In the genomic region with DNA sequence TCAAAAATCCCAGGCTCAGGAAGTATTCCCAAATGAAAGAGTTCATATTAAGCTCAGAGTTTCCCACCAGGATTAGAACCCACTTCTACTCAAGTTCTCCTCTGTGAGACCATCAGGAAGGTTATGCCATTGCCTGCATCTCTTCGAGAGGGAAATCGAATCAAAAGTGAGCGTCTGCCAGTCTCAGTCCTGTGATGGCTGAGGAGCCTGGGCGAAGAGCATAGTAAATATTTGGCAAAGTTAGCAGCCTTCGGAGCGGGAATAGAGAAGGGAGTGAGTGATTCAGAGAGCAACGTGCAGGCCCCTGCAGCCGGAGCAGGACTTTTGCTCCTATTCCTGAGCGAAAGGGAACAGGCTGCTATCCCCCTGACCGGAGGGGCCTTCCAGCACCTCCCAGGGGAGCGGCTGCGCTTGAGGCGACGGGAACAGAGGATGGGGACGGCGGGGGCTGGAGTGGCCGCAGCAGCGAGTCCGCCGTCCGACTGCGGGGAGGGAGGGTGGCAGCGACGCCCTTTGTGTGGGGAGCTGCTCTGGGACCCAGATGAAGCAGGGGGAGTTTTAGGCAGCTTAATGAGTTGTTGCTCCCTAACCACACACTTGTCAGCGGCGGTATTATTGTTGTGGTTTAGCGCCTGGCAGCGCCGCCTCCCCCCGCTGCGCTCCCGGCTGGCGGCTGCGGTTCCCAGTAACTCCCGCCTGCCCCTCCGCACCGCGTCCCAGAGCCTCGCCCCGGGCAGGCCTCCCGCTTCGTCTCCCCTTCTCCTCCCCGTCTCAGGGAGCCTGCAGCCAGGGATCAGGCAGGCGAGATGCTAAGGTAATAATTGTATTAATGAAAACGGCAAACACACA, we compare ENCODE assay signal across 9 cellular contexts. TPM values are rescaled to one million over a fixed set of nuclear protein-coding genes. Genes with fewer than 3 reads are reported as not detected.
A peak's percentile ranks its signal among the peaks of the same experiment; 100 is the strongest.
DNase-seq lines count a peak whose midpoint lies in the region; ATAC-seq and TF ChIP-seq lines count a peak whose summit lies in the region.
"Had no signal": no experiment of that assay in that cellular context is flagged by ENCODE, and none has a peak within 500 bp of the region (broad histone marks: within the 10 kb centered on the region; RNA-seq: fewer than 3 reads in every experiment).

No MANE protein-coding gene starts in this region.

- peak; percentile 71 to 82 for ATAC-seq in left cardiac atrium
- ATAC-seq in psoas muscle: peak in 3 of 4 donors; percentile 19 to 63 (median 37)
- no peak for ATAC-seq in HG03342 (IDR thresholded peaks at IDR 0.05; ENCODE audit: unreplicated experiment)

- DNase-seq in NCI-H146 (lab: John Stamatoyannopoulos, UW): peak; percentile 26
- DNase-seq in NCI-H146 treated with DMSO at 0.1 percent for 48 hours (lab: John Stamatoyannopoulos, UW; ENCODE audit: unreplicated experiment): no peak
- no peak for DNase-seq in activated T-helper 2 cell treated with anti-CD3 and anti-CD28 coated beads, Interferon-gamma antibody, Interleukin-2, Interleukin-4, amounts not matched to agents 10 μg/mL and 5 μg/mL and 100 μg/mL, durations not matched to agents 14 hours and 24 hours and 36 hours (ENCODE audit: low spot score)
- DNase-seq in left cardiac atrium: peak; percentile 39
- peak; percentile 37 to 62 for DNase-seq in psoas muscle
- DNase-seq in GM10266 (ENCODE audit: extremely low spot score): no peak

- H3K27me3 ChIP-seq in HUES64 (ENCODE audit: insufficient read depth, low read length) (peaks cover 94% of the 10 kb centered on the region), psoas muscle (ENCODE audit: insufficient read depth in 3 of 3, low read length in 2 of 3) (peaks cover 0 to 63% (median 3%) of the 10 kb centered on the region in 3 donors)

- no peaks in the 10 kb centered on the region for H3K36me3 ChIP-seq in HUES64 (ENCODE audit: insufficient read depth, low read length)
- no peaks in the 10 kb centered on the region for H3K36me3 ChIP-seq in psoas muscle (ENCODE audit: insufficient read depth in 1 of 2, low read depth in 1 of 2)

- H3K9ac ChIP-seq in HUES64 (ENCODE audit: low read depth, low read length): no peak overlapping the region

- WGBS in HUES64: 2% methylated on average over 42 of the region's 45 CpGs
- 1% methylated on average over 41 to 45 of the region's 45 CpGs for WGBS in psoas muscle, 3 donors

- no peaks in the 10 kb centered on the region for H3K9me3 ChIP-seq in HUES64 (ENCODE audit: insufficient read depth, low read depth, low read length)
- no peaks in the 10 kb centered on the region for H3K9me3 ChIP-seq in psoas muscle

- H3K27me3 Mint-ChIP-seq in activated T-helper 2 cell treated with anti-CD3 and anti-CD28 coated beads, Interferon-gamma antibody, Interleukin-2, Interleukin-4, amounts not matched to agents 10 μg/mL and 5 μg/mL and 100 μg/mL, durations not matched to agents 14 hours and 24 hours and 36 hours (ENCODE audit: low read depth): peaks cover 66% of the 10 kb centered on the region

- no peaks in the 10 kb centered on the region for H3K36me3 Mint-ChIP-seq in activated T-helper 2 cell treated with anti-CD3 and anti-CD28 coated beads, Interferon-gamma antibody, Interleukin-2, Interleukin-4, amounts not matched to agents 10 μg/mL and 5 μg/mL and 100 μg/mL, durations not matched to agents 14 hours and 24 hours and 36 hours (ENCODE audit: low read depth)

- H3K4me3 ChIP-seq in HUES64 (ENCODE audit: low read length) (peak overlapping the region; percentile 54), psoas muscle (peak overlapping the region; percentile 61)

- H3K4me1 Mint-ChIP-seq in activated T-helper 2 cell treated with anti-CD3 and anti-CD28 coated beads, Interferon-gamma antibody, Interleukin-2, Interleukin-4, amounts not matched to agents 10 μg/mL and 5 μg/mL and 100 μg/mL, durations not matched to agents 14 hours and 24 hours and 36 hours (ENCODE audit: low read depth): peaks cover 8% of the 10 kb centered on the region

- no peak overlapping the region for H3K27ac ChIP-seq in HUES64 (ENCODE audit: low read depth, low read length)
- no peak overlapping the region for H3K27ac ChIP-seq in psoas muscle
- H3K27ac ChIP-seq: C4-2B had no signal

- H3K9me3 Mint-ChIP-seq in activated T-helper 2 cell treated with anti-CD3 and anti-CD28 coated beads, Interferon-gamma antibody, Interleukin-2, Interleukin-4, amounts not matched to agents 10 μg/mL and 5 μg/mL and 100 μg/mL, durations not matched to agents 14 hours and 24 hours and 36 hours: no peaks in the 10 kb centered on the region

- H3K4me1 ChIP-seq in HUES64 (ENCODE audit: insufficient read depth, low read length) (peaks cover 9% of the 10 kb centered on the region; the same call in 1 of the 2 replicates), psoas muscle (no peaks in the 10 kb centered on the region)

- H3K27ac Mint-ChIP-seq in activated T-helper 2 cell treated with anti-CD3 and anti-CD28 coated beads, Interferon-gamma antibody, Interleukin-2, Interleukin-4, amounts not matched to agents 10 μg/mL and 5 μg/mL and 100 μg/mL, durations not matched to agents 14 hours and 24 hours and 36 hours: no peak overlapping the region

- intact Hi-C loops in activated T-helper 2 cell treated with anti-CD3 and anti-CD28 coated beads, Interferon-gamma antibody, Interleukin-2, Interleukin-4, amounts not matched to agents 10 μg/mL and 5 μg/mL and 100 μg/mL, durations not matched to agents 14 hours and 24 hours and 36 hours (cut with micrococcal nuclease): no loop called here
- intact Hi-C loops in left cardiac atrium (cut with DNase I) (no loop called here), psoas muscle (cut with DNase I) (no loop called here)

- TF ChIP-seq CTCF in psoas muscle (IDR thresholded peaks at IDR 0.05) (no peak), GM10266 (IDR thresholded peaks at IDR 0.05; ENCODE audit: control insufficient read depth, insufficient read depth, low read depth, missing control alignments) (no peak)

- peak overlapping the region; percentile 48 for H3K4me3 Mint-ChIP-seq in activated T-helper 2 cell treated with anti-CD3 and anti-CD28 coated beads, Interferon-gamma antibody, Interleukin-2, Interleukin-4, amounts not matched to agents 10 μg/mL and 5 μg/mL and 100 μg/mL, durations not matched to agents 14 hours and 24 hours and 36 hours (ENCODE audit: low read depth)

RNA-seq across cellular contexts. Expression of a gene that starts 21.7 kb away (rescaled TPM):
- polyA plus RNA-seq in HUES64 (2013, experiment 1 of 2): 8.3 TPM
- polyA plus RNA-seq in HUES64 (2013, experiment 2 of 2): 14.9 TPM
- 5.0 and 6.7 TPM in 2 replicates for total RNA-seq in activated T-helper 2 cell treated with anti-CD3 and anti-CD28 coated beads, Interferon-gamma antibody, Interleukin-2, Interleukin-4, amounts not matched to agents 10 μg/mL and 5 μg/mL and 100 μg/mL, durations not matched to agents 14 hours and 24 hours and 36 hours
- total RNA-seq in left cardiac atrium (1 to 10 TPM; 6.6 to 8.2 TPM), psoas muscle (1 to 10 TPM in 2 of 4 donors, under 1 TPM in 2; 0.89 to 2.1 (median 1.2) TPM)
- 1 to 10 TPM in 2 of 3 donors, under 1 TPM in 1; 0.69 to 1.7 (median 1.0) TPM for polyA plus RNA-seq in psoas muscle

RNA-seq across cellular contexts. Expression of a gene that starts 34.0 kb away (rescaled TPM):
- not detected for polyA plus RNA-seq in HUES64 (2013, experiment 1 of 2)
- not detected for polyA plus RNA-seq in HUES64 (2013, experiment 2 of 2)
- total RNA-seq in activated T-helper 2 cell treated with anti-CD3 and anti-CD28 coated beads, Interferon-gamma antibody, Interleukin-2, Interleukin-4, amounts not matched to agents 10 μg/mL and 5 μg/mL and 100 μg/mL, durations not matched to agents 14 hours and 24 hours and 36 hours: not detected in 2 replicates
- total RNA-seq in left cardiac atrium: 1 to 10 TPM in 1 of 2 donors, under 1 TPM in 1; 0.88 to 1.8 TPM
- total RNA-seq in psoas muscle: under 1 TPM; 0.30 to 0.58 (median 0.37) TPM
- under 1 TPM; 0.15 to 0.36 (median 0.17) TPM for polyA plus RNA-seq in psoas muscle

RNA-seq across cellular contexts. Expression of a gene that starts 44.1 kb away (rescaled TPM):
- 0.25 TPM for polyA plus RNA-seq in HUES64 (2013, experiment 1 of 2)
- polyA plus RNA-seq in HUES64 (2013, experiment 2 of 2): 0.44 TPM
- 0.18 and 0.23 TPM in 2 replicates for total RNA-seq in activated T-helper 2 cell treated with anti-CD3 and anti-CD28 coated beads, Interferon-gamma antibody, Interleukin-2, Interleukin-4, amounts not matched to agents 10 μg/mL and 5 μg/mL and 100 μg/mL, durations not matched to agents 14 hours and 24 hours and 36 hours
- total RNA-seq in left cardiac atrium (10 to 100 TPM; 41.6 to 67.2 TPM), psoas muscle (10 to 100 TPM; 20.1 to 35.5 (median 28.8) TPM)
- polyA plus RNA-seq in psoas muscle: 10 to 100 TPM; 18.4 to 37.2 (median 26.2) TPM

RNA-seq across cellular contexts. Expression of a gene that starts 44.3 kb away (rescaled TPM):
- 13.9 TPM for polyA plus RNA-seq in HUES64 (2013, experiment 1 of 2)
- polyA plus RNA-seq in HUES64 (2013, experiment 2 of 2): 19.3 TPM
- 2.3 and 2.9 TPM in 2 replicates for total RNA-seq in activated T-helper 2 cell treated with anti-CD3 and anti-CD28 coated beads, Interferon-gamma antibody, Interleukin-2, Interleukin-4, amounts not matched to agents 10 μg/mL and 5 μg/mL and 100 μg/mL, durations not matched to agents 14 hours and 24 hours and 36 hours
- total RNA-seq in left cardiac atrium (1 to 10 TPM; 3.5 to 4.0 TPM), psoas muscle (1 to 10 TPM in 1 of 4 donors, under 1 TPM in 3; 0.32 to 1.1 (median 0.73) TPM)
- 1 to 10 TPM in 2 of 3 donors, under 1 TPM in 1; 0.87 to 3.6 (median 2.8) TPM for polyA plus RNA-seq in psoas muscle

RNA-seq across cellular contexts. Expression of a gene that starts 44.5 kb away (rescaled TPM):
- polyA plus RNA-seq in HUES64 (2013, experiment 1 of 2): 2.2 TPM
- polyA plus RNA-seq in HUES64 (2013, experiment 2 of 2): 3.2 TPM
- 5.0 and 5.2 TPM in 2 replicates for total RNA-seq in activated T-helper 2 cell treated with anti-CD3 and anti-CD28 coated beads, Interferon-gamma antibody, Interleukin-2, Interleukin-4, amounts not matched to agents 10 μg/mL and 5 μg/mL and 100 μg/mL, durations not matched to agents 14 hours and 24 hours and 36 hours
- total RNA-seq in left cardiac atrium (10 to 100 TPM; 40.4 to 41.0 TPM), psoas muscle (10 to 100 TPM; 15.7 to 21.8 (median 19.1) TPM)
- 10 to 100 TPM in 2 of 3 donors, 1 to 10 TPM in 1; 9.1 to 15.7 (median 12.8) TPM for polyA plus RNA-seq in psoas muscle

Comparison
In these comparisons a context has a peak if more than half of its experiments do, and no peak if none do; other contexts are left out.
1. DNase-seq: peak in NCI-H146 (single experiment), left cardiac atrium (single experiment) and psoas muscle (2 of 2); none in NCI-H146 treated with DMSO at 0.1 percent for 48 hours (single experiment), activated T-helper 2 cell treated with anti-CD3 and anti-CD28 coated beads, Interferon-gamma antibody, Interleukin-2, Interleukin-4, amounts not matched to agents 10 μg/mL and 5 μg/mL and 100 μg/mL, durations not matched to agents 14 hours and 24 hours and 36 hours (single experiment) and GM10266 (single experiment).
2. RNA of a gene that starts 44.1 kb away (total RNA-seq): 41.6 to 67.2 TPM in left cardiac atrium and 20.1 to 35.5 TPM in psoas muscle; 0.18 to 0.23 TPM in activated T-helper 2 cell treated with anti-CD3 and anti-CD28 coated beads, Interferon-gamma antibody, Interleukin-2, Interleukin-4, amounts not matched to agents 10 μg/mL and 5 μg/mL and 100 μg/mL, durations not matched to agents 14 hours and 24 hours and 36 hours; every median in the first group is over 10 times any median in the second.